ENCODE assay signal across 6 cellular contexts in the genomic region with DNA sequence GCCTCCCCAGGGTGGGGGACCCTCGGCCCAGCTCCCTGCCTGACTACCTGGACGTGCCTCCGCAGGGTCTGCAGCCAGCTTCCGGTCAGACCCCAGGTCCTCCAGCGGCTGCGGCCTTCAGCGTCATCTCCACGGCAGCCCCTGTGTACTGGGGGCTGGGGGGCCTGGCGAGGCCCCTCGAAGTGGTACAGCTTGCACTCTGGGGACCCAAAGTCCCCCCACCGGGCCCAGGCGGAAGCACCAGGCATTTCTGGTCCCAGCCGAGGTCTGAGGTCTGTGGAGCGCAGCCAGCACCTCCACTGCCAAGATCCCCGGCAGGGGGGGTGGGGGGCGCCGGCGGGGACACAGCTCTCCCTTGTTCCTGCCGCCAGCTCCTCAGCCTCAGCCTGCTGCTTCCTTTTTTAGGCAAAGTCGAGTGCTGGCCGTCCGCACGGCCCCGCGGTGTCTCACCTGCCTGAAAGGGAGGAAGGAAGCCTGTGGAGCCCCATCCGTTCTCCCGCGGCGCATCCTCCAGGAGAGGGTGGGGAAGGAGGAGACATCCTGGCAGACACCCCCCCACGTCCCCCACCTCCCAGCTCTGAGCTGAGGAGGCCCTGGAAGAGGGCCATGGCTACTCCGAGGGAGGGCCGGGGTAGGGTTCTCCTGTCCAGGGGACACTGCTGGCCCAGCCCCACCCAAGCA. TPM values are rescaled to one million over a fixed set of nuclear protein-coding genes. Genes with fewer than 3 reads are reported as not detected.
DNase-seq lines count a peak whose midpoint lies in the region; ATAC-seq and TF ChIP-seq lines count a peak whose summit lies in the region.

No MANE protein-coding gene starts in this region.

- peaks cover 34% of the 10 kb centered on the region for H3K27me3 ChIP-seq in CD8-positive, alpha-beta T cell (ENCODE audit: insufficient read depth, low read length)

- H3K4me1 Mint-ChIP-seq in CD8-positive, alpha-beta T cell (ENCODE audit: low read depth), result peaks cover 8% of the 10 kb centered on the region

- DNase-seq in DMS 273 (lab: John Stamatoyannopoulos, UW; ENCODE audit: unreplicated experiment), result peak; percentile 88
- peak; percentile 81 for DNase-seq in midbrain (lab: John Stamatoyannopoulos, UW)
- DNase-seq in CD8-positive, alpha-beta T cell, result no peak
- no peak for DNase-seq in NCI-H1105 treated with DMSO at 0.1 percent for 48 hours (lab: John Stamatoyannopoulos, UW)

- H3K9me3 Mint-ChIP-seq in CD8-positive, alpha-beta T cell, result no peaks in the 10 kb centered on the region

- no peak for TF ChIP-seq CTCF in CD8-positive, alpha-beta T cell (IDR thresholded peaks at IDR 0.05)

- H3K27ac Mint-ChIP-seq in CD8-positive, alpha-beta T cell, result no peak overlapping the region

- ATAC-seq in CD8-positive, alpha-beta T cell, result no peak
- no peak for ATAC-seq in GM18520 (IDR thresholded peaks at IDR 0.05; ENCODE audit: unreplicated experiment)

- H3K27ac ChIP-seq in angular gyrus (ENCODE audit: low read depth, low read length), result peak overlapping the region; percentile 94
- H3K27ac ChIP-seq in CD8-positive, alpha-beta T cell (ENCODE audit: low read depth, low read length), result no peak overlapping the region

- no peaks in the 10 kb centered on the region for H3K36me3 ChIP-seq in CD8-positive, alpha-beta T cell (ENCODE audit: insufficient read depth, low read length)

- POLR2A ChIA-PET in CD8-positive, alpha-beta T cell (lab: Charles Lee), result interaction anchor here (2.0 kb wide), 1 partner anchor 27 kb away, joined by 9 read pairs; a partner anchor contains a TSS

- CTCF ChIA-PET in CD8-positive, alpha-beta T cell (lab: Charles Lee), result no interaction called here

- peaks cover 28% of the 10 kb centered on the region for H3K27me3 Mint-ChIP-seq in CD8-positive, alpha-beta T cell (ENCODE audit: low read depth)

- H3K4me3 ChIP-seq in CD8-positive, alpha-beta T cell (ENCODE audit: low read depth, low read length), result no peak overlapping the region

- H3K4me1 ChIP-seq in CD8-positive, alpha-beta T cell (ENCODE audit: insufficient read depth, low read length), result peaks cover 23% of the 10 kb centered on the region

- H3K4me3 Mint-ChIP-seq in CD8-positive, alpha-beta T cell, result no peak overlapping the region

- no peaks in the 10 kb centered on the region for H3K9me3 ChIP-seq in CD8-positive, alpha-beta T cell (ENCODE audit: low read length)

- H3K36me3 Mint-ChIP-seq in CD8-positive, alpha-beta T cell, result no peaks in the 10 kb centered on the region

- intact Hi-C loops in CD8-positive, alpha-beta T cell (cut with DNase I, micrococcal nuclease), result no loop called here

RNA-seq across cellular contexts. Expression of a gene that starts 1.2 kb away (rescaled TPM):
- total RNA-seq in CD8-positive, alpha-beta T cell, result not detected

RNA-seq across cellular contexts. Expression of a gene that starts 13.2 kb away (rescaled TPM):
- total RNA-seq in CD8-positive, alpha-beta T cell, result not detected

RNA-seq across cellular contexts. Expression of a gene that starts 15.2 kb away (rescaled TPM):
- under 1 TPM; 0.79 to 0.89 TPM for total RNA-seq in CD8-positive, alpha-beta T cell

RNA-seq across cellular contexts. Expression of a gene that starts 27.2 kb away (rescaled TPM):
- total RNA-seq in CD8-positive, alpha-beta T cell, result 10 to 100 TPM; 92.6 to 92.7 TPM

RNA-seq across cellular contexts. Expression of a gene that starts 35.1 kb away (rescaled TPM):
- total RNA-seq in CD8-positive, alpha-beta T cell, result 100 to 1,000 TPM; 307 to 328 TPM

Comparison
In these comparisons a context has a peak if more than half of its experiments do, and no peak if none do; other contexts are left out.
1. DNase-seq: peak in DMS 273 (single experiment) and midbrain (single experiment); none in CD8-positive, alpha-beta T cell (0 of 7) and NCI-H1105 treated with DMSO at 0.1 percent for 48 hours (single experiment).